In genomic region chr1:24104854-24105253, GRCh38 we compare ENCODE assay signal across 20 cellular contexts. TPM values are rescaled to one million over a fixed set of nuclear protein-coding genes. Genes with fewer than 3 reads are reported as not detected.
A peak's percentile ranks its signal among the peaks of the same experiment; 100 is the strongest.
DNase-seq lines count a peak whose midpoint lies in the region; ATAC-seq, FAIRE-seq and TF ChIP-seq lines count a peak whose summit lies in the region.
"Had no signal": no experiment of that assay in that cellular context is flagged by ENCODE, and none has a peak within 500 bp of the region (broad histone marks: within the 10 kb centered on the region; RNA-seq: fewer than 3 reads in every experiment).

No MANE protein-coding gene starts in this region.

- intact Hi-C loops in HepG2 (cut with micrococcal nuclease; ENCODE audit: unreplicated experiment): no loop called here
- intact Hi-C loops in right lobe of liver (cut with DNase I): no loop called here
- intact Hi-C loops in lower lobe of right lung (cut with DNase I): no loop called here
- intact Hi-C loops in psoas muscle (cut with DNase I): no loop called here
- intact Hi-C loops in testis (cut with DNase I; ENCODE audit: low total_unique reads): no loop called here

- no peak overlapping the region for H3K27ac ChIP-seq in HepG2 (ENCODE audit: extremely low read length, insufficient read depth, low read length)
- no peak overlapping the region for H3K27ac ChIP-seq in right lobe of liver
- H3K27ac ChIP-seq in lower lobe of right lung: no peak overlapping the region
- peak overlapping the region; percentile 61 for H3K27ac ChIP-seq in psoas muscle
- H3K27ac ChIP-seq in testis: peak overlapping the region; percentile 64 to 73

- H3K4me2 ChIP-seq in HepG2 (ENCODE audit: low read depth, low read length): no peak overlapping the region

- DNase-seq in HepG2 (ENCODE audit: low spot score): no peak
- no peak for DNase-seq in right lobe of liver
- peak; percentile 19 for DNase-seq in lower lobe of right lung
- DNase-seq in psoas muscle: no peak
- DNase-seq in testis: no peak
- DNase-seq in stimulated activated CD4-positive, alpha-beta T cell treated with anti-CD3 and anti-CD28 coated beads, Interleukin-4, amount 100 ng/mL, for 4 hours: no peak
- DNase-seq in DMS114 treated with DMSO at 0.1 percent for 48 hours (lab: John Stamatoyannopoulos, UW; ENCODE audit: unreplicated experiment): no peak
- no peak for DNase-seq in ureter (ENCODE audit: low spot score)
- DNase-seq: 8988T; AML-193; C1 segment of cervical spinal cord; Calu3; CD4-positive, alpha-beta T cell; DMS153; EL; GOT3; HCEC 1CT; HFFc6 had no signal

- CTCF ChIA-PET in HepG2 (lab: Yijun Ruan, JAX; ENCODE audit: low intra/inter-chr PET ratio, low total read pairs): no interaction called here

- no peaks in the 10 kb centered on the region; a peak in 1 of 5 replicates for H3K27me3 ChIP-seq in HepG2 (ENCODE audit: control insufficient read depth in 1 of 2, insufficient read depth in 2 of 2, low read length in 2 of 2)
- H3K27me3 ChIP-seq in right lobe of liver: no peaks in the 10 kb centered on the region
- H3K27me3 ChIP-seq in lower lobe of right lung (ENCODE audit: low read depth): no peaks in the 10 kb centered on the region
- no peaks in the 10 kb centered on the region for H3K27me3 ChIP-seq in psoas muscle (ENCODE audit: insufficient read depth in 3 of 3, low read length in 2 of 3)
- no peaks in the 10 kb centered on the region for H3K27me3 ChIP-seq in testis

- no TSS peak for BruUV-seq in HepG2 (replicated peaks; lab: Mats Ljungman, UMichigan)

- POLR2A ChIA-PET in HepG2 (lab: Yijun Ruan, JAX): interaction anchor here (1.8 kb wide), 1 partner anchor 10 kb away, joined by 4 read pairs; no protein-coding TSS in a partner anchor

- H3K4me3 ChIP-seq in HepG2 (replicated peaks in 1 of 3; ENCODE audit: insufficient read depth in 1 of 3, low read depth in 2 of 3, low read length in 3 of 3) (no peak overlapping the region), right lobe of liver (no peak overlapping the region), lower lobe of right lung (no peak overlapping the region), psoas muscle (no peak overlapping the region), testis (no peak overlapping the region)

- WGBS in HepG2 (ENCODE audit: low lambda C conversion rate): 93% methylated on average over 4 of the region's 7 CpGs
- WGBS in right lobe of liver (ENCODE audit: insufficient coverage, low coverage, low lambda C conversion rate, missing lambda C conversion rate): 80% methylated on average over 1 of the region's 7 CpGs
- WGBS in psoas muscle, 3 donors: 85 to 96% (median 90%) methylated on average over 7 of the region's 7 CpGs
- WGBS in testis, 2 donors: 93 to 94% methylated on average over 6 to 7 of the region's 7 CpGs

- TF ChIP-seq RAD21 in HepG2 (CRISPR knock-in tag; IDR thresholded peaks at IDR 0.05): no peak

- in situ Hi-C loops in HepG2 (cut with HindIII; ENCODE audit: extremely low pct_ligation_motif_present, low pct_unique_long_range_greater_than_20kb): loop anchor here (5.0 kb wide), 1 partner anchor 33 kb away; no protein-coding TSS in a partner anchor

- ATAC-seq in HepG2: no peak
- ATAC-seq in right lobe of liver: no peak
- ATAC-seq in lower lobe of right lung: no peak
- no peak for ATAC-seq in psoas muscle

- FAIRE-seq in HepG2 (lab: Jason Lieb, UNC): no peak
- FAIRE-seq: G401.6, GM12891 had no signal

- TF ChIP-seq EP300 in HepG2 (IDR thresholded peaks at IDR 0.05; ENCODE audit: low read depth in 2 of 2, low read length in 2 of 2) (no peak), HepG2 (CRISPR knock-in tag; IDR thresholded peaks at IDR 0.05; ENCODE audit: borderline replicate concordance) (no peak)

- H3K4me1 ChIP-seq in HepG2 (ENCODE audit: insufficient read depth, low read length) (peaks cover 80% of the 10 kb centered on the region), right lobe of liver (no peaks in the 10 kb centered on the region), lower lobe of right lung (no peaks in the 10 kb centered on the region), psoas muscle (peaks cover 71% of the 10 kb centered on the region), testis (peaks cover 37% of the 10 kb centered on the region)

- TF ChIP-seq CTCF in HepG2 (CRISPR knock-in tag; IDR thresholded peaks at IDR 0.05) (no peak), right lobe of liver (IDR thresholded peaks at IDR 0.05) (no peak), lower lobe of right lung (IDR thresholded peaks at IDR 0.05) (no peak), psoas muscle (IDR thresholded peaks at IDR 0.05) (no peak), testis (IDR thresholded peaks at IDR 0.05) (no peak)

- TF ChIP-seq POLR2A in HepG2 (IDR thresholded peaks at IDR 0.05; ENCODE audit: insufficient read depth in 1 of 2, low read depth in 2 of 2, low read length in 2 of 2) (no peak), right lobe of liver (IDR thresholded peaks at IDR 0.05) (no peak), testis (IDR thresholded peaks at IDR 0.05) (no peak)

- H2AFZ ChIP-seq in HepG2 (ENCODE audit: low read length): no peak overlapping the region

- H3K79me2 ChIP-seq in HepG2 (ENCODE audit: insufficient read depth, low read length): peaks cover 6% of the 10 kb centered on the region

- 0 out of 2 replicates have a peak overlapping the region, but pooled peaks have one; percentile 29 for H3K9ac ChIP-seq in HepG2 (ENCODE audit: insufficient read depth, low read depth, low read length)

- H3K9me3 ChIP-seq in HepG2 (ENCODE audit: low read length) (no peaks in the 10 kb centered on the region), right lobe of liver (no peaks in the 10 kb centered on the region), lower lobe of right lung (no peaks in the 10 kb centered on the region), psoas muscle (no peaks in the 10 kb centered on the region), testis (no peaks in the 10 kb centered on the region)

- no peaks in the 10 kb centered on the region for H4K20me1 ChIP-seq in HepG2 (ENCODE audit: insufficient read depth, low read length)

- H3K36me3 ChIP-seq in HepG2 (replicated peaks in 1 of 2; ENCODE audit: control insufficient read depth in 1 of 2, insufficient read depth in 2 of 2, low read length in 2 of 2) (no peaks in the 10 kb centered on the region; a peak in 1 of 5 replicates), right lobe of liver (no peaks in the 10 kb centered on the region), lower lobe of right lung (no peaks in the 10 kb centered on the region), psoas muscle (ENCODE audit: insufficient read depth in 1 of 2, low read depth in 1 of 2) (peaks cover 0 to 38% of the 10 kb centered on the region in 2 donors), testis (ENCODE audit: low read depth, missing control alignments) (no peaks in the 10 kb centered on the region)

RNA-seq across cellular contexts. Expression of gene MYOM3, which starts 7.1 kb away (rescaled TPM):
- total RNA-seq in HepG2 (2016; rRNA removed; fragmentation: Illumina TruSeq; extraction: Trizol) (15.3 and 16.5 TPM in 2 replicates), right lobe of liver (under 1 TPM; 0.04 to 0.37 (median 0.13) TPM), lower lobe of right lung (0.15 TPM), psoas muscle (100 to 1,000 TPM; 130 to 505 (median 308) TPM), testis (10 to 100 TPM; 26.8 to 39.5 TPM), ureter (0.65 TPM)
- 4.1 and 5.6 TPM in 2 replicates for total RNA-seq in HepG2 (2016; cell fraction: cytosol; rRNA removed; fragmentation: Illumina TruSeq; extraction: Trizol; ENCODE audit: low read depth)
- 13.4 and 15.6 TPM in 2 replicates for total RNA-seq in HepG2 (2016; cell fraction: insoluble cytoplasmic fraction; rRNA removed; fragmentation: Illumina TruSeq; extraction: Trizol)
- total RNA-seq in HepG2 (2016; cell fraction: membrane; rRNA removed; fragmentation: Illumina TruSeq; extraction: Trizol): 13.7 and 13.8 TPM in 2 replicates
- total RNA-seq in HepG2 (2016; cell fraction: nucleus; rRNA removed; fragmentation: Illumina TruSeq; extraction: Trizol): 8.9 and 12.1 TPM in 2 replicates
- polyA plus RNA-seq in HepG2 (2011; rRNA removed) (5.8 and 7.9 TPM in 2 replicates), psoas muscle (100 to 1,000 TPM in 2 of 3 donors, 10 to 100 TPM in 1; 86.7 to 152 (median 122) TPM), testis (ENCODE audit: insufficient read depth, low read depth, low replicate concordance) (22.4 TPM)
- polyA plus RNA-seq in HepG2 (2011; cell fraction: cytosol; rRNA removed): 5.4 and 6.0 TPM in 2 replicates
- 11.3 and 13.5 TPM in 2 replicates for polyA plus RNA-seq in HepG2 (2011; cell fraction: nucleus; rRNA removed)
- polyA plus RNA-seq in HepG2 (2012): 16.0 TPM in 2 replicates
- 2.4 TPM in 2 replicates for polyA plus RNA-seq in HepG2 (2016; cell fraction: cytosol; fragmentation: Illumina TruSeq; extraction: Trizol; ENCODE audit: low read depth)
- polyA plus RNA-seq in HepG2 (2016; cell fraction: insoluble cytoplasmic fraction; fragmentation: Illumina TruSeq; extraction: Trizol; ENCODE audit: low read depth): 13.0 and 14.7 TPM in 2 replicates
- polyA plus RNA-seq in HepG2 (2016; cell fraction: membrane; fragmentation: Illumina TruSeq; extraction: Trizol; ENCODE audit: low read depth): 8.0 and 8.5 TPM in 2 replicates
- 19.4 and 21.7 TPM in 2 replicates for polyA plus RNA-seq in HepG2 (2016; cell fraction: nucleus; fragmentation: Illumina TruSeq; extraction: Trizol; ENCODE audit: insufficient read depth, low read depth)
- polyA minus RNA-seq in HepG2 (2011; rRNA and poly(A)+ RNA removed; ENCODE audit: low replicate concordance): 0.14 and 8.4 TPM in 2 replicates
- 3.6 and 4.5 TPM in 2 replicates for polyA minus RNA-seq in HepG2 (2011; cell fraction: cytosol; rRNA and poly(A)+ RNA removed)
- 10.2 and 12.6 TPM in 2 replicates for polyA minus RNA-seq in HepG2 (2011; cell fraction: nucleus; rRNA and poly(A)+ RNA removed)
- total RNA-seq: CD4-positive, alpha-beta T cell had no signal

RNA-seq across cellular contexts. Expression of gene IL22RA1, which starts 38.1 kb away (rescaled TPM):
- 2.1 and 4.4 TPM in 2 replicates for total RNA-seq in HepG2 (2016; rRNA removed; fragmentation: Illumina TruSeq; extraction: Trizol)
- total RNA-seq in HepG2 (2016; cell fraction: cytosol; rRNA removed; fragmentation: Illumina TruSeq; extraction: Trizol; ENCODE audit: low read depth): 0.91 and 1.6 TPM in 2 replicates
- 1.5 and 4.4 TPM in 2 replicates for total RNA-seq in HepG2 (2016; cell fraction: insoluble cytoplasmic fraction; rRNA removed; fragmentation: Illumina TruSeq; extraction: Trizol)
- total RNA-seq in HepG2 (2016; cell fraction: membrane; rRNA removed; fragmentation: Illumina TruSeq; extraction: Trizol): 3.0 and 3.1 TPM in 2 replicates
- 4.5 and 6.1 TPM in 2 replicates for total RNA-seq in HepG2 (2016; cell fraction: nucleus; rRNA removed; fragmentation: Illumina TruSeq; extraction: Trizol)
- 10.2 and 13.3 TPM in 2 replicates for polyA plus RNA-seq in HepG2 (2011; rRNA removed)
- polyA plus RNA-seq in HepG2 (2011; cell fraction: cytosol; rRNA removed): 5.9 and 6.0 TPM in 2 replicates
- polyA plus RNA-seq in HepG2 (2011; cell fraction: nucleus; rRNA removed): 13.5 and 13.6 TPM in 2 replicates
- polyA plus RNA-seq in HepG2 (2012): 11.8 and 14.1 TPM in 2 replicates
- polyA plus RNA-seq in HepG2 (2016; cell fraction: cytosol; fragmentation: Illumina TruSeq; extraction: Trizol; ENCODE audit: low read depth): 1.7 and 2.0 TPM in 2 replicates
- 2.8 and 3.9 TPM in 2 replicates for polyA plus RNA-seq in HepG2 (2016; cell fraction: insoluble cytoplasmic fraction; fragmentation: Illumina TruSeq; extraction: Trizol; ENCODE audit: low read depth)
- 2.4 and 3.0 TPM in 2 replicates for polyA plus RNA-seq in HepG2 (2016; cell fraction: membrane; fragmentation: Illumina TruSeq; extraction: Trizol; ENCODE audit: low read depth)
- polyA plus RNA-seq in HepG2 (2016; cell fraction: nucleus; fragmentation: Illumina TruSeq; extraction: Trizol; ENCODE audit: insufficient read depth, low read depth): 13.6 and 13.9 TPM in 2 replicates
- polyA minus RNA-seq in HepG2 (2011; rRNA and poly(A)+ RNA removed; ENCODE audit: low replicate concordance): 2.7 and 12.2 TPM in 2 replicates
- polyA minus RNA-seq in HepG2 (2011; cell fraction: cytosol; rRNA and poly(A)+ RNA removed): 4.0 and 5.3 TPM in 2 replicates
- 4.2 and 4.5 TPM in 2 replicates for polyA minus RNA-seq in HepG2 (2011; cell fraction: nucleus; rRNA and poly(A)+ RNA removed)
- total RNA-seq in right lobe of liver: 1 to 10 TPM; 1.8 to 4.5 (median 2.8) TPM
- total RNA-seq in lower lobe of right lung: 0.83 TPM
- total RNA-seq in psoas muscle: under 1 TPM in 3 of 4 donors, not detected in 1; 0.08 to 0.19 (median 0.13) TPM
- under 1 TPM in 1 of 3 donors, not detected in 2; 0.26 TPM for polyA plus RNA-seq in psoas muscle
- under 1 TPM; 0.31 to 0.93 TPM for total RNA-seq in testis
- 0.95 TPM for polyA plus RNA-seq in testis (ENCODE audit: insufficient read depth, low read depth, low replicate concordance)
- 0.21 TPM for total RNA-seq in ureter
- total RNA-seq: CD4-positive, alpha-beta T cell; HFFc6 had no signal

Comparison
In these comparisons a context has a peak if more than half of its experiments do, and no peak if none do; other contexts are left out.
1. H3K27ac ChIP-seq: peak in psoas muscle (single experiment) and testis (2 of 2); none in HepG2 (single experiment), right lobe of liver (0 of 3) and lower lobe of right lung (single experiment).